29 cellular contexts compared by ENCODE assay signal in the genomic region with DNA sequence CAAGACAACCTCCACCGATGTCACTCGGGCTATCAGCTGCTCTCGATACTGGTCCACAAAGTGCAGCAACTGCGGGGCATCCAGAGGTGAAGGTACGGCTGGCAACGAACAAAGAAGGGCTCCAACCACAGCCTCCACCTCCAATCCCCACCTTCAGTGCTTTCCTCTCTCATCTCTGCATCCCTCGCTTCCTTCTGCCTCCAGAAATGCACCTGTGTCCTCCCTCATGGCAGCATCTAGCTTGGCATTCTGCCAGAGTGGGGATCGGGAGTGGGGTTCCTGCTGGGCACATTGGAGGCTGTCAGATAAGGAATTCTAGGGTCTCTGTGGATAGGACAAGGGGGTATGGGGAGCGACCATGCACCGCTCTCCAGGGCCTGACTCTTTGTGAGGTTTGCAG.
"Had no signal": no experiment of that assay in that cellular context is flagged by ENCODE, and none has a peak within 500 bp of the region (broad histone marks: within the 10 kb centered on the region; RNA-seq: fewer than 3 reads in every experiment).

No MANE protein-coding gene starts in this region.

- H3K27ac ChIP-seq: adrenal gland, dorsolateral prefrontal cortex, neural progenitor cell, spleen had no signal

- H3K4me3 ChIP-seq: adrenal gland, coronary artery, dorsolateral prefrontal cortex, gastroesophageal sphincter, hepatocyte, neural progenitor cell, spleen, thoracic aorta, uterus had no signal

- H3K9me3 ChIP-seq: adrenal gland, gastroesophageal sphincter, spleen, thoracic aorta, uterus had no signal

- H3K36me3 ChIP-seq: adrenal gland, brain microvascular endothelial cell, neural progenitor cell, uterus had no signal

- H3K27me3 ChIP-seq: adrenal gland, brain microvascular endothelial cell, dorsolateral prefrontal cortex, gastroesophageal sphincter, hepatocyte, neural progenitor cell, spleen, uterus had no signal

- H3K36me3 Mint-ChIP-seq: mesothelial cell of epicardium, neural progenitor cell had no signal

- H3K4me2 ChIP-seq: hepatocyte, neural progenitor cell had no signal

- FAIRE-seq: keratinocyte had no signal

- H3K9ac ChIP-seq: neural progenitor cell had no signal

- H3K79me2 ChIP-seq: hepatocyte had no signal

- H3K27me3 Mint-ChIP-seq: activated CD8-positive, alpha-beta memory T cell treated with anti-CD3 and anti-CD28 coated beads, Interleukin-2, amount 10 ng/mL, durations not matched to agents 7 days and 5 days; activated CD8-positive, alpha-beta T cell treated with anti-CD3 and anti-CD28 coated beads for 36 hours; naive B cell had no signal

- ATAC-seq: activated CD8-positive, alpha-beta memory T cell treated with anti-CD3 and anti-CD28 coated beads, Interleukin-2, amount 10 ng/mL, durations not matched to agents 7 days and 5 days; activated CD8-positive, alpha-beta T cell treated with anti-CD3 and anti-CD28 coated beads for 36 hours; activated naive CD4-positive, alpha-beta T cell treated with anti-CD3 and anti-CD28 coated beads, Interleukin-2, amount 50 U/mL, for 72 hours; gastroesophageal sphincter; left cardiac atrium; left ventricle myocardium superior had no signal

- H2AFZ ChIP-seq: hepatocyte, neural progenitor cell had no signal

- DNase-seq: activated CD4-positive, alpha-beta T cell treated with anti-CD3 and anti-CD28 coated beads, Interleukin-2, amount 50 U/mL, for 1 hour; activated CD8-positive, alpha-beta memory T cell treated with anti-CD3 and anti-CD28 coated beads, Interleukin-2, amount 10 ng/mL, durations not matched to agents 7 days and 5 days; activated CD8-positive, alpha-beta T cell treated with anti-CD3 and anti-CD28 coated beads for 36 hours; activated gamma-delta T cell treated with Interleukin-2 at 50 U/mL for 16 hours; adrenal gland; aorta; brain microvascular endothelial cell; dorsolateral prefrontal cortex; effector memory CD4-positive, alpha-beta T cell; left cardiac atrium; left ventricle myocardium superior; naive B cell; posterior cingulate gyrus; right cardiac atrium; spleen; stimulated activated naive CD4-positive, alpha-beta T cell; SW 1271; T1000; trophoblast cell; uterus had no signal

- H3K4me1 ChIP-seq: adrenal gland, gastroesophageal sphincter, neural progenitor cell, uterus had no signal

- H3K9me3 Mint-ChIP-seq: mesothelial cell of epicardium had no signal

- H3K4me3 Mint-ChIP-seq: activated CD8-positive, alpha-beta memory T cell treated with anti-CD3 and anti-CD28 coated beads, Interleukin-2, amount 10 ng/mL, durations not matched to agents 7 days and 5 days; activated CD8-positive, alpha-beta T cell treated with anti-CD3 and anti-CD28 coated beads for 36 hours; mesothelial cell of epicardium; naive B cell; neural progenitor cell; T-helper 1 cell treated with Interleukin-12 subunit alpha and Interleukin-12 subunit beta and Interleukin-4 antibody, amounts not matched to agents 30 μg/mL and 1 μg/mL, for 36 hours had no signal

- H3K27ac Mint-ChIP-seq: activated CD8-positive, alpha-beta memory T cell treated with anti-CD3 and anti-CD28 coated beads, Interleukin-2, amount 10 ng/mL, durations not matched to agents 7 days and 5 days; mesothelial cell of epicardium; neural progenitor cell; T-helper 1 cell treated with Interleukin-12 subunit alpha and Interleukin-12 subunit beta and Interleukin-4 antibody, amounts not matched to agents 30 μg/mL and 1 μg/mL, for 36 hours had no signal
